9 cellular contexts compared by ENCODE assay signal in the genomic region with DNA sequence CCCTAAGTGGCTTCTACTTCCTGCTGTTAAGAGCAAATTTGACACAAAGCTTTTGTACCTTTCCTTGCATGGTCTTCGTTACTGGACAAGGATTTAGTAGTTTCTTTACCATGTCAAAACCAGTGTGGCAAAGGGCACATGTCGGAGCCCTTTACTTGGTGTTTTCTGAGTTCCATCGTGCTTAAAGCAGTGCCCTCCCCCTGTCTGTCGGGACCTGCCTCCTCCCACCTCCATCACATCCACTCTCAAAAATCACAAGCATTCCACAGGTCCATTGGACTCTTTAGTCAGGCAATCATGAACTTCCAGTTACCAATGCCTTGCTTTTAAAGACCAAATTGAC. TPM values are rescaled to one million over a fixed set of nuclear protein-coding genes. Genes with fewer than 3 reads are reported as not detected.
DNase-seq lines count a peak whose midpoint lies in the region; ATAC-seq, FAIRE-seq and TF ChIP-seq lines count a peak whose summit lies in the region.
"Had no signal": no experiment of that assay in that cellular context is flagged by ENCODE, and none has a peak within 500 bp of the region (broad histone marks: within the 10 kb centered on the region; RNA-seq: fewer than 3 reads in every experiment).

No MANE protein-coding gene starts in this region.

- peak overlapping the region; percentile 95 for H3K4me3 Mint-ChIP-seq in CD8-positive, alpha-beta T cell

- H3K9me3 ChIP-seq in CD8-positive, alpha-beta T cell (ENCODE audit: low read length), result no peaks in the 10 kb centered on the region
- H3K9me3 ChIP-seq in right atrium auricular region, result no peaks in the 10 kb centered on the region

- intact Hi-C loops in CD8-positive, alpha-beta T cell (cut with DNase I, micrococcal nuclease), result loop anchor here in 1 of 2 experiments (2.0 to 10.0 kb wide), 2 partner anchors 18 to 206 kb away; no protein-coding TSS in a partner anchor

- DNase-seq in CD8-positive, alpha-beta T cell, result peak in 2 of 7 experiments; percentile 18 to 52
- DNase-seq in right atrium auricular region (ENCODE audit: low spot score) (no peak), brain microvascular endothelial cell (no peak), H54 (ENCODE audit: insufficient read length, low spot score) (no peak), NCI-H187 (lab: John Stamatoyannopoulos, UW) (no peak), NCI-H2196 treated with DMSO at 0.1 percent for 48 hours (lab: John Stamatoyannopoulos, UW; ENCODE audit: unreplicated experiment) (no peak)

- peak; percentile 52 for ATAC-seq in CD8-positive, alpha-beta T cell
- ATAC-seq in GM21381 (IDR thresholded peaks at IDR 0.05; ENCODE audit: unreplicated experiment) (peak; percentile 43), HG03520 (IDR thresholded peaks at IDR 0.05; ENCODE audit: unreplicated experiment) (peak; percentile 40)

- peaks cover 30% of the 10 kb centered on the region for H3K36me3 Mint-ChIP-seq in CD8-positive, alpha-beta T cell

- in situ Hi-C loops in brain microvascular endothelial cell (cut with HindIII; ENCODE audit: low pct_ligation_motif_present, low sequenced_read_pairs), result no loop called here

- FAIRE-seq in H54 (lab: Jason Lieb, UNC), result no peak

- H3K4me3 ChIP-seq in CD8-positive, alpha-beta T cell (ENCODE audit: low read depth, low read length), result peak overlapping the region; percentile 67
- H3K4me3 ChIP-seq in right atrium auricular region (peak overlapping the region; percentile 37 to 44), brain microvascular endothelial cell (ENCODE audit: low read depth, low read length) (no peak overlapping the region)

- no peaks in the 10 kb centered on the region for H3K36me3 ChIP-seq in CD8-positive, alpha-beta T cell (ENCODE audit: insufficient read depth, low read length)
- H3K36me3 ChIP-seq in right atrium auricular region, result no peaks in the 10 kb centered on the region
- H3K36me3 ChIP-seq in brain microvascular endothelial cell (replicated peaks), result no peaks in the 10 kb centered on the region

- CTCF ChIA-PET in CD8-positive, alpha-beta T cell (lab: Charles Lee), result interaction anchor here (1.8 kb wide), 1 partner anchor 139 kb away, joined by 4 read pairs; no protein-coding TSS in a partner anchor

- no peaks in the 10 kb centered on the region for H3K27me3 Mint-ChIP-seq in CD8-positive, alpha-beta T cell (ENCODE audit: low read depth)

- peaks cover 2% of the 10 kb centered on the region for H3K9me3 Mint-ChIP-seq in CD8-positive, alpha-beta T cell

- H3K4me1 Mint-ChIP-seq in CD8-positive, alpha-beta T cell (ENCODE audit: low read depth), result peaks cover 52% of the 10 kb centered on the region

- POLR2A ChIA-PET in CD8-positive, alpha-beta T cell (lab: Charles Lee), result interaction anchor here (1.0 to 3.2 kb wide), 5 partner anchors 8 to 29 kb away, joined by 3 to 26 read pairs (median 3); no protein-coding TSS in a partner anchor

- peak overlapping the region; percentile 97 for H3K27ac Mint-ChIP-seq in CD8-positive, alpha-beta T cell

- no peak for TF ChIP-seq CTCF in CD8-positive, alpha-beta T cell (IDR thresholded peaks at IDR 0.05)
- no peak for TF ChIP-seq CTCF in right atrium auricular region (IDR thresholded peaks at IDR 0.05)
- TF ChIP-seq CTCF in brain microvascular endothelial cell (IDR thresholded peaks at IDR 0.05; ENCODE audit: low read depth, low read length, missing control alignments), result no peak

- TF ChIP-seq POLR2A in H54 (IDR thresholded peaks at IDR 0.05; ENCODE audit: low read depth, low read length), result no peak

- H3K27ac ChIP-seq in CD8-positive, alpha-beta T cell (ENCODE audit: low read depth, low read length), result peak overlapping the region; percentile 67
- H3K27ac ChIP-seq in right atrium auricular region, result peak overlapping the region; percentile 56 to 81
- no peak overlapping the region for H3K27ac ChIP-seq in brain microvascular endothelial cell

- peaks cover 18% of the 10 kb centered on the region for H3K4me1 ChIP-seq in CD8-positive, alpha-beta T cell (ENCODE audit: insufficient read depth, low read length)
- H3K4me1 ChIP-seq in right atrium auricular region, result peaks cover 0 to 23% of the 10 kb centered on the region in 2 donors

- no peaks in the 10 kb centered on the region for H3K27me3 ChIP-seq in CD8-positive, alpha-beta T cell (ENCODE audit: insufficient read depth, low read length)
- no peaks in the 10 kb centered on the region for H3K27me3 ChIP-seq in right atrium auricular region
- no peaks in the 10 kb centered on the region for H3K27me3 ChIP-seq in brain microvascular endothelial cell (replicated peaks)

RNA-seq across cellular contexts. Expression of a gene that starts 0.8 kb away (rescaled TPM):
- total RNA-seq in CD8-positive, alpha-beta T cell, result 10 to 100 TPM; 28.2 to 31.3 TPM
- 100 to 1,000 TPM in 1 of 2 donors, 10 to 100 TPM in 1; 28.9 to 146 TPM for total RNA-seq in right atrium auricular region
- total RNA-seq: Daoy had no signal
